In the genomic region with DNA sequence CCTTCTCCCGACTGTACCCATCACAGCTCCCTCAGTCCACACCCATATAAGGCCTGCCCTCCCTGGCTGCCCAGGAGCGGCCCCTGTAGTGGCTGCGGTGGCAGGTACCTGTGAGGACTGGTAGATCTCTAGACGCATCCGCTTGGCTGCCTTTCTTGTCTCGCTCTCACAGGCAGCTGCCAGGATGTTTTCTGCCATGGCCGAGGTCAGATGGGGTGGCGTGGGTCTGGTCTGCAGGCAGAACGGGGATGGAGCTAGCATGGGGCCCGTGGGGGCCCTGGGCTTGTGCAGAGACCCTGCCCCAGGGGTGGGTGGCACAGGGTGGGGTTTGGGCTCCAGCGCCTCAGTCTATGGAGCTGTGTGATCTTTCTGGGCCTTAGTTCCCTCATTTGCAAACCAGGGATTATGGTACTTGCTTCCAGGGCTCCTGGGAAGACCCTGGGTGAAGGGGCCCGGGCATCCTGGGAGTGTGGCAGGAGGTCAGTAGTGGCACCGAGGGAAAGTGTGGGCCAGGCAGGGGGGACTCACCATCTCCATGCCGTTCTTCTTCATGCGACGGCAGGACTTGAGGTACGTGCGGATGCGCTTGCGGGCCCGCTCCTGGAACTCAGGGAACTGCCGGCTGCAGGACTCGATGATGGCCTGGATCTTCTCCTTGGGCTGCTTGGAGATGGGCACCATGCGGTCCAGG, we compare ENCODE assay signal across 20 cellular contexts.
DNase-seq lines count a peak whose midpoint lies in the region; ATAC-seq, FAIRE-seq and TF ChIP-seq lines count a peak whose summit lies in the region.
"Had no signal": no experiment of that assay in that cellular context is flagged by ENCODE, and none has a peak within 500 bp of the region (broad histone marks: within the 10 kb centered on the region; RNA-seq: fewer than 3 reads in every experiment).

No MANE protein-coding gene starts in this region.

- H3K4me3 Mint-ChIP-seq in activated T-cell treated with anti-CD3 and anti-CD28 coated beads, Interleukin-2, amount 50 U/mL, for 24 hours = no peak overlapping the region
- no peak overlapping the region for H3K4me3 Mint-ChIP-seq in stimulated activated memory B cell treated with anti-CD40 and anti-IgM and Interleukin-4, amounts not matched to agents 10 μg/mL and 1 μg/mL and 100 μg/mL, for 72 hours

- no peak for ATAC-seq in RWPE2 (ENCODE audit: low read depth)
- ATAC-seq in stimulated activated memory B cell treated with anti-CD40 and anti-IgM and Interleukin-4, amounts not matched to agents 10 μg/mL and 1 μg/mL and 100 μg/mL, for 72 hours = no peak
- no peak for ATAC-seq in HG03439 (IDR thresholded peaks at IDR 0.05; ENCODE audit: unreplicated experiment)
- ATAC-seq in HG02970 (IDR thresholded peaks at IDR 0.05; ENCODE audit: low FRiP score, unreplicated experiment) = no peak
- no peak for ATAC-seq in HG03196 (IDR thresholded peaks at IDR 0.05; ENCODE audit: unreplicated experiment)
- ATAC-seq: left lobe of liver, right lobe of liver had no signal

- H3K36me3 Mint-ChIP-seq in activated T-cell treated with anti-CD3 and anti-CD28 coated beads, Interleukin-2, amount 50 U/mL, for 24 hours (ENCODE audit: low read depth) = peaks cover 47% of the 10 kb centered on the region
- H3K36me3 Mint-ChIP-seq in stimulated activated memory B cell treated with anti-CD40 and anti-IgM and Interleukin-4, amounts not matched to agents 10 μg/mL and 1 μg/mL and 100 μg/mL, for 72 hours = no peaks in the 10 kb centered on the region

- H3K9me3 ChIP-seq in RWPE2 (ENCODE audit: severe bottlenecking) (no peaks in the 10 kb centered on the region), endothelial cell of umbilical vein (replicated peaks; ENCODE audit: control insufficient read depth, insufficient read depth, low read length) (no peaks in the 10 kb centered on the region)
- H3K9me3 ChIP-seq: adrenal gland, right lobe of liver, upper lobe of left lung had no signal

- H3K9me1 ChIP-seq in endothelial cell of umbilical vein (replicated peaks; ENCODE audit: control insufficient read depth, extremely low read depth, insufficient read depth, low read length) = no peaks in the 10 kb centered on the region

- H3K4me1 Mint-ChIP-seq in activated T-cell treated with anti-CD3 and anti-CD28 coated beads, Interleukin-2, amount 50 U/mL, for 24 hours (ENCODE audit: low read depth) = peaks cover 6% of the 10 kb centered on the region
- H3K4me1 Mint-ChIP-seq in stimulated activated memory B cell treated with anti-CD40 and anti-IgM and Interleukin-4, amounts not matched to agents 10 μg/mL and 1 μg/mL and 100 μg/mL, for 72 hours = peaks cover 24% of the 10 kb centered on the region

- intact Hi-C loops in endothelial cell of umbilical vein (cut with micrococcal nuclease) = no loop called here

- dilution Hi-C loops in endothelial cell of umbilical vein (cut with MboI; ENCODE audit: extremely low pct_ligation_motif_present, low sequenced_read_pairs) = no loop called here

- POLR2A ChIA-PET in endothelial cell of umbilical vein (lab: Charles Lee) = no interaction called here

- no peaks in the 10 kb centered on the region for H3K4me1 ChIP-seq in RWPE2 (ENCODE audit: insufficient read depth, poor library complexity, severe bottlenecking)
- H3K4me1 ChIP-seq in endothelial cell of umbilical vein (ENCODE audit: control insufficient read depth, extremely low read depth, insufficient read depth, low read length) = peaks cover 10% of the 10 kb centered on the region

- H3K79me2 ChIP-seq in endothelial cell of umbilical vein (ENCODE audit: control insufficient read depth, insufficient read depth, low read length) = peaks cover 63% of the 10 kb centered on the region

- BruUV-seq in endothelial cell of umbilical vein (replicated peaks; lab: Mats Ljungman, UMichigan) = TSS peak; percentile 38

- H2AFZ ChIP-seq in endothelial cell of umbilical vein (ENCODE audit: low read depth, low read length) = no peak overlapping the region

- no peak overlapping the region for H3K4me2 ChIP-seq in endothelial cell of umbilical vein (ENCODE audit: insufficient read depth, low read length)

- no peaks in the 10 kb centered on the region for H4K20me1 ChIP-seq in endothelial cell of umbilical vein (replicated peaks; ENCODE audit: control insufficient read depth, extremely low read depth, insufficient read depth, low read length)

- no peak for TF ChIP-seq POLR2A in endothelial cell of umbilical vein (IDR thresholded peaks at IDR 0.05; ENCODE audit: low read depth, low read length)

- DNase-seq in activated T-cell treated with anti-CD3 and anti-CD28 coated beads, Interleukin-2, amount 50 U/mL, for 24 hours = no peak
- no peak for DNase-seq in activated T-cell treated with anti-CD3 and anti-CD28 coated beads, Interleukin-2, amount 50 U/mL, for 48 hours
- DNase-seq in RWPE2 (ENCODE audit: low spot score) (peak; percentile 80), endothelial cell of umbilical vein (ENCODE audit: low read depth, low spot score) (no peak)
- DNase-seq: activated CD4-positive, alpha-beta T cell treated with anti-CD3 and anti-CD28 coated beads, Interleukin-2, amount 50 U/mL, for 48 hours; adrenal gland; NCI-H1417 treated with DMSO at 0.1 percent for 48 hours; NCI-H524 treated with DMSO at 0.1 percent for 48 hours; SHP77; stimulated activated naive CD4-positive, alpha-beta T cell; upper lobe of left lung had no signal

- no peaks in the 10 kb centered on the region for H3K27me3 ChIP-seq in RWPE2 (ENCODE audit: insufficient read depth, poor library complexity, severe bottlenecking)
- no peaks in the 10 kb centered on the region for H3K27me3 ChIP-seq in endothelial cell of umbilical vein (ENCODE audit: control insufficient read depth in 2 of 2, insufficient read depth in 2 of 2, low read length in 2 of 2)
- H3K27me3 ChIP-seq: adrenal gland, right lobe of liver, upper lobe of left lung had no signal

- H3K36me3 ChIP-seq in RWPE2 (ENCODE audit: low read depth) = no peaks in the 10 kb centered on the region
- H3K36me3 ChIP-seq in endothelial cell of umbilical vein (ENCODE audit: control insufficient read depth in 2 of 2, extremely low read depth in 1 of 2, insufficient read depth in 2 of 2, low read length in 2 of 2) = peaks cover 30 to 78% of the 10 kb centered on the region in 2 experiments

- no peak overlapping the region for H3K27ac ChIP-seq in RWPE2 (ENCODE audit: poor library complexity, severe bottlenecking)
- no peak overlapping the region for H3K27ac ChIP-seq in endothelial cell of umbilical vein (ENCODE audit: insufficient read depth, low read depth, low read length)
- H3K27ac ChIP-seq: right lobe of liver, upper lobe of left lung had no signal

- H3K9me3 Mint-ChIP-seq in activated T-cell treated with anti-CD3 and anti-CD28 coated beads, Interleukin-2, amount 50 U/mL, for 24 hours = no peaks in the 10 kb centered on the region
- no peaks in the 10 kb centered on the region for H3K9me3 Mint-ChIP-seq in stimulated activated memory B cell treated with anti-CD40 and anti-IgM and Interleukin-4, amounts not matched to agents 10 μg/mL and 1 μg/mL and 100 μg/mL, for 72 hours

- no peak for FAIRE-seq in endothelial cell of umbilical vein (lab: Jason Lieb, UNC)
- FAIRE-seq: A204.1, bronchial epithelial cell, GM12891 had no signal

- TF ChIP-seq CTCF in RWPE2 (IDR thresholded peaks at IDR 0.05; ENCODE audit: poor library complexity, severe bottlenecking) (no peak), endothelial cell of umbilical vein (IDR thresholded peaks at IDR 0.05; ENCODE audit: extremely low read depth in 1 of 2, insufficient read depth in 1 of 2, low read depth in 1 of 2, low read length in 2 of 2) (no peak)

- no peaks in the 10 kb centered on the region for H3K27me3 Mint-ChIP-seq in activated T-cell treated with anti-CD3 and anti-CD28 coated beads, Interleukin-2, amount 50 U/mL, for 24 hours
- H3K27me3 Mint-ChIP-seq in stimulated activated memory B cell treated with anti-CD40 and anti-IgM and Interleukin-4, amounts not matched to agents 10 μg/mL and 1 μg/mL and 100 μg/mL, for 72 hours = no peaks in the 10 kb centered on the region

- H3K27ac Mint-ChIP-seq in activated T-cell treated with anti-CD3 and anti-CD28 coated beads, Interleukin-2, amount 50 U/mL, for 24 hours = peak overlapping the region; percentile 76
- H3K27ac Mint-ChIP-seq in stimulated activated memory B cell treated with anti-CD40 and anti-IgM and Interleukin-4, amounts not matched to agents 10 μg/mL and 1 μg/mL and 100 μg/mL, for 72 hours = peak overlapping the region; percentile 22

- CTCF ChIA-PET in endothelial cell of umbilical vein (lab: Charles Lee) = no interaction called here

- no peak overlapping the region for H3K9ac ChIP-seq in endothelial cell of umbilical vein (replicated peaks; ENCODE audit: extremely low read depth, insufficient read depth, low read length)

- H3K4me3 ChIP-seq in RWPE2 (ENCODE audit: severe bottlenecking) (no peak overlapping the region), endothelial cell of umbilical vein (replicated peaks in 1 of 3; ENCODE audit: insufficient read depth in 1 of 3, low read depth in 1 of 3, low read length in 3 of 3) (no peak overlapping the region)
- H3K4me3 ChIP-seq: adrenal gland, right lobe of liver, upper lobe of left lung had no signal

TF ChIP-seq in endothelial cell of umbilical vein, 7 proteins besides CTCF, POLR2A, EP300 and RAD21:
- no peak for TF ChIP-seq POLR2AphosphoS5 (IDR thresholded peaks at IDR 0.05; ENCODE audit: insufficient read depth, low read depth, low read length)
- TF ChIP-seq GATA2 (IDR thresholded peaks at IDR 0.05; ENCODE audit: insufficient read depth, insufficient read length, low read depth, low read length) = no peak
- TF ChIP-seq, protein P1, sequence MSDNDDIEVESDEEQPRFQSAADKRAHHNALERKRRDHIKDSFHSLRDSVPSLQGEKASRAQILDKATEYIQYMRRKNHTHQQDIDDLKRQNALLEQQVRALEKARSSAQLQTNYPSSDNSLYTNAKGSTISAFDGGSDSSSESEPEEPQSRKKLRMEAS (IDR thresholded peaks at IDR 0.05; ENCODE audit: insufficient read depth, insufficient read length) = no peak
- no peak for TF ChIP-seq JUN (IDR thresholded peaks at IDR 0.05; ENCODE audit: borderline replicate concordance, insufficient read depth, insufficient read length, low read depth)
- no peak for TF ChIP-seq MYC (IDR thresholded peaks at IDR 0.05; ENCODE audit: low read depth, low read length)
- TF ChIP-seq EZH2 (IDR thresholded peaks at IDR 0.05; ENCODE audit: borderline replicate concordance, low read depth, low read length, severe bottlenecking) = no peak
- no peak for TF ChIP-seq FOS (IDR thresholded peaks at IDR 0.05; ENCODE audit: borderline replicate concordance, insufficient read depth, low read length)
